ENCODE assay signal across 8 cellular contexts in the genomic region with DNA sequence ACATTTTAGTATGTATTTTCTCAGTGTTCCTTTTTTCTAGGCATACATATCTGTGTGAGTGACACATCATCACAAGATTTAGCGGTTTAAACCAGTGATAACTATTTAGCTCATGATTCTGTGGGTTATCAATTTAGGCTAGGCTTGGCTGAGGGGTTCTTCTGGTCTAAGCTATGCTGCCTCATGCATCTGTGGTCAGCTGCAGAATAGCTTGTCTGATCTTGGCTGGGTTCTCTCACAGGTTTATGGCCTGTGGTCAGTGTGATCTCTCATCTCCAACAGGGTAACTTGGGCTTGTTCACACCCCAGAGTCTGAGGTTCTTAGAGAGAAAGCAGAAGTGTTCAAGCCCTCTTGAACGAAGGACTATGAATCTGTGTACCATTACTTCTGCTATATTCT.
A peak's percentile ranks its signal among the peaks of the same experiment; 100 is the strongest.
DNase-seq lines count a peak whose midpoint lies in the region; ATAC-seq and TF ChIP-seq lines count a peak whose summit lies in the region.

No MANE protein-coding gene starts in this region.

- H3K4me1 ChIP-seq in Loucy (ENCODE audit: insufficient read depth, low read length, poor library complexity, severe bottlenecking) (peaks cover 19% of the 10 kb centered on the region), foreskin keratinocyte (peaks cover 3% of the 10 kb centered on the region), HAP-1 (no peaks in the 10 kb centered on the region)

- no peaks in the 10 kb centered on the region for H3F3A ChIP-seq in Loucy (ENCODE audit: low read depth)

- peak; percentile 43 for ATAC-seq in GM18858 (IDR thresholded peaks at IDR 0.05; ENCODE audit: unreplicated experiment)
- ATAC-seq in GM21786 (IDR thresholded peaks at IDR 0.05; ENCODE audit: unreplicated experiment): peak; percentile 57
- no peak for ATAC-seq in foreskin keratinocyte
- no peak for ATAC-seq in GM19455 (IDR thresholded peaks at IDR 0.05; ENCODE audit: unreplicated experiment)

- H3K9ac ChIP-seq in Loucy (ENCODE audit: low read depth, low read length, poor library complexity, severe bottlenecking): no peak overlapping the region

- H3K9me3 ChIP-seq in Loucy (ENCODE audit: insufficient read depth, low read depth, low read length): no peaks in the 10 kb centered on the region
- no peaks in the 10 kb centered on the region for H3K9me3 ChIP-seq in HAP-1

- H3K36me3 ChIP-seq in Loucy (ENCODE audit: insufficient read depth, low read length) (no peaks in the 10 kb centered on the region), HAP-1 (replicated peaks) (no peaks in the 10 kb centered on the region)

- H2AFZ ChIP-seq in Loucy (ENCODE audit: low read length): no peak overlapping the region

- H3K27ac ChIP-seq in foreskin keratinocyte: no peak overlapping the region

- no peaks in the 10 kb centered on the region for H3K27me3 ChIP-seq in Loucy (ENCODE audit: insufficient read depth, low read length, poor library complexity, severe bottlenecking)
- H3K27me3 ChIP-seq in foreskin keratinocyte: no peaks in the 10 kb centered on the region
- H3K27me3 ChIP-seq in HAP-1 (ENCODE audit: low read depth): no peaks in the 10 kb centered on the region

- in situ Hi-C loops in HAP-1 (cut with MboI; ENCODE audit: low sequenced_read_pairs): no loop called here

- DNase-seq in myocyte (ENCODE audit: low read depth) (peak; percentile 86), dedifferentiated amniotic fluid mesenchymal stem cell (ENCODE audit: extremely low spot score) (no peak), foreskin keratinocyte (no peak), HAP-1 (ENCODE audit: low spot score in 2 of 2) (no peak)

- TF ChIP-seq CTCF in Loucy (conservative IDR thresholded peaks at IDR 0.05; ENCODE audit: low read length) (no peak), foreskin keratinocyte (conservative IDR thresholded peaks at IDR 0.05) (no peak)

- no peaks in the 10 kb centered on the region for H3K9me2 ChIP-seq in Loucy (replicated peaks; ENCODE audit: low read depth, low read length)

- no peaks in the 10 kb centered on the region for H3K79me2 ChIP-seq in Loucy (ENCODE audit: insufficient read depth, low read length)

- H3K4me2 ChIP-seq in Loucy (ENCODE audit: low read depth, low read length, poor library complexity, severe bottlenecking): peak overlapping the region; percentile 10

- H3K4me3 ChIP-seq in Loucy (ENCODE audit: low read length, poor library complexity, severe bottlenecking): no peak overlapping the region
- no peak overlapping the region for H3K4me3 ChIP-seq in HAP-1

- no peaks in the 10 kb centered on the region for H4K20me1 ChIP-seq in Loucy (ENCODE audit: insufficient read depth, low read length, poor library complexity, severe bottlenecking)

Comparison
In these comparisons a context has a peak if more than half of its experiments do, and no peak if none do; other contexts are left out.
1. ATAC-seq: peak in GM18858 (single experiment) and GM21786 (single experiment); none in foreskin keratinocyte (single experiment) and GM19455 (single experiment).